ENCODE assay signal across 15 cellular contexts in genomic region chr9:108467653-108468324, GRCh38.
A peak's percentile ranks its signal among the peaks of the same experiment; 100 is the strongest.
DNase-seq lines count a peak whose midpoint lies in the region; ATAC-seq and TF ChIP-seq lines count a peak whose summit lies in the region.
"Had no signal": no experiment of that assay in that cellular context is flagged by ENCODE, and none has a peak within 500 bp of the region (broad histone marks: within the 10 kb centered on the region; RNA-seq: fewer than 3 reads in every experiment).

No MANE protein-coding gene starts in this region.

- peak overlapping the region in 1 of 2 donors; percentile 24 for H3K27ac ChIP-seq in coronary artery
- peak overlapping the region; percentile 40 to 77 for H3K27ac ChIP-seq in mucosa of rectum (ENCODE audit: low read depth in 2 of 2, low read length in 2 of 2)
- H3K27ac ChIP-seq: dorsolateral prefrontal cortex, KMS-11, left lung had no signal

- no peak overlapping the region for H3K9ac ChIP-seq in mucosa of rectum (ENCODE audit: low read depth in 1 of 2, low read length in 2 of 2)
- H3K9ac ChIP-seq: KMS-11 had no signal

- in situ Hi-C loops in KBM-7 (cut with MboI; ENCODE audit: low pct_unique_long_range_greater_than_20kb, low sequenced_read_pairs) = no loop called here

- peaks cover 13 to 17% of the 10 kb centered on the region in 2 donors for H3K4me1 ChIP-seq in mucosa of rectum (ENCODE audit: control insufficient read depth in 2 of 2, insufficient read depth in 2 of 2, low read length in 2 of 2)
- H3K4me1 ChIP-seq: BE2C had no signal

- no peaks in the 10 kb centered on the region for H3K27me3 ChIP-seq in mucosa of rectum (ENCODE audit: control insufficient read depth in 2 of 2, insufficient read depth in 2 of 2, low read length in 2 of 2)
- H3K27me3 ChIP-seq: BE2C, dorsolateral prefrontal cortex, left lung had no signal

- DNase-seq in AG10803 (ENCODE audit: low read depth) (peak; percentile 65), coronary artery (ENCODE audit: low spot score) (no peak), KBM-7 (no peak), GM19240 (ENCODE audit: insufficient read length, low spot score) (no peak)
- no peak for DNase-seq in activated T-cell treated with anti-CD3 and anti-CD28 coated beads, Interleukin-2, amount 50 U/mL, for 48 hours
- DNase-seq: activated CD4-positive, CD25-positive, alpha-beta regulatory T cell treated with anti-CD3 and anti-CD28 coated beads, Interleukin-2, amount 50 U/mL, for 72 hours; left lung; NCI-H2081 treated with DMSO at 0.1 percent for 48 hours; occipital lobe had no signal

- H3K4me3 ChIP-seq in AG10803 (ENCODE audit: low read length) (no peak overlapping the region), coronary artery (peak overlapping the region; percentile 11), mucosa of rectum (ENCODE audit: low read length in 2 of 2) (peak overlapping the region; percentile 5 to 38)
- H3K4me3 ChIP-seq: dorsolateral prefrontal cortex, left lung had no signal

- H3K36me3 ChIP-seq in mucosa of rectum (ENCODE audit: control insufficient read depth in 2 of 2, insufficient read depth in 2 of 2, low read length in 2 of 2) = no peaks in the 10 kb centered on the region
- H3K36me3 ChIP-seq: BE2C, left lung had no signal

- no peaks in the 10 kb centered on the region for H3K9me3 ChIP-seq in mucosa of rectum (ENCODE audit: control insufficient read depth in 2 of 2, low read length in 2 of 2)
- H3K9me3 ChIP-seq: BE2C, left lung had no signal

- ATAC-seq in HG03520 (IDR thresholded peaks at IDR 0.05; ENCODE audit: unreplicated experiment) (peak; percentile 21), HG03045 (IDR thresholded peaks at IDR 0.05; ENCODE audit: unreplicated experiment) (no peak)

- TF ChIP-seq CTCF in AG10803 (conservative IDR thresholded peaks at IDR 0.05; ENCODE audit: low read length) = peak; percentile 17; the same call in 1 of the 2 replicates
- TF ChIP-seq CTCF in coronary artery (IDR thresholded peaks at IDR 0.05) = no peak
